In the genomic region with DNA sequence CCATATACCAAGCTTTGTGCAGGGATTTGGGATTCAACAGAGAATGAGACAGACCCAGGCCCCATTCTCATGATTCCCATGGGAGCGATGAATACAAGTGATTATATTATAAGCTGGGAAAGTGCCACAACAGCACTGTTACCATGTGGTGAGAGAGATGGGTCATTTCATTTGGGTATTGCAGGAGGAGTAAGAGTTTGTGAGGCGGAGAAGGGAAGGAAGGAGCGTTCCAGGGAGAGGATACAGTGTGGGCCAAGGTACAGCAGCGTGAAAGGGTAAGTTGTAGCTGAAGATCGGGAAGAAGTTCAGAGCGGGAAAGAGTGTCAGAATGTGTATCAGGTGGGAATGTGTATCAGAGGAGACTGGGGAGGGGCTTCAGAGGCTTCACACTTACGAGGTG, we compare ENCODE assay signal across 17 cellular contexts. TPM values are rescaled to one million over a fixed set of nuclear protein-coding genes. Genes with fewer than 3 reads are reported as not detected.
DNase-seq lines count a peak whose midpoint lies in the region; ATAC-seq and TF ChIP-seq lines count a peak whose summit lies in the region.
"Had no signal": no experiment of that assay in that cellular context is flagged by ENCODE, and none has a peak within 500 bp of the region (broad histone marks: within the 10 kb centered on the region; RNA-seq: fewer than 3 reads in every experiment).

No MANE protein-coding gene starts in this region.

- H3K9me3 ChIP-seq in HEK293 (ENCODE audit: control insufficient read depth, insufficient read depth, low read depth, low read length) (no peaks in the 10 kb centered on the region), SK-N-SH (no peaks in the 10 kb centered on the region), left lung (no peaks in the 10 kb centered on the region)

- peaks cover 17% of the 10 kb centered on the region for H3K4me1 ChIP-seq in HEK293 (ENCODE audit: control insufficient read depth, insufficient read depth, low read length)
- H3K4me1 ChIP-seq in SK-N-SH (ENCODE audit: control insufficient read depth in 1 of 2, insufficient read depth in 2 of 2, low read depth in 1 of 2, low read length in 1 of 2): peaks cover 5 to 22% of the 10 kb centered on the region in 2 experiments; a peak in 2 of 4 replicates
- no peaks in the 10 kb centered on the region for H3K4me1 ChIP-seq in left lung

- DNase-seq in SK-N-SH (no peak), left lung (no peak), DMS79 treated with DMSO at 0.1 percent for 48 hours (lab: John Stamatoyannopoulos, UW) (no peak), AML-193 (lab: John Stamatoyannopoulos, UW) (no peak), NCI-H2227 (lab: John Stamatoyannopoulos, UW; ENCODE audit: unreplicated experiment) (no peak)
- no peak for DNase-seq in stimulated activated effector memory CD8-positive, alpha-beta T cell treated with anti-CD3 and anti-CD28 coated beads, Interleukin-12 subunit alpha, Interleukin-12 subunit beta, amount 100 ng/mL, for 72 hours (ENCODE audit: low spot score in 2 of 2)
- DNase-seq: GF-D8, NCI-H1048, NCI-H1930, NCI-H524 treated with DMSO at 0.1 percent for 48 hours, T-helper 1 cell had no signal

- no peaks in the 10 kb centered on the region for H3K9me3 Mint-ChIP-seq in stimulated activated effector memory CD8-positive, alpha-beta T cell treated with anti-CD3 and anti-CD28 coated beads, Interleukin-12 subunit alpha, Interleukin-12 subunit beta, amount 100 ng/mL, for 72 hours

- no peaks in the 10 kb centered on the region for H4K20me1 ChIP-seq in SK-N-SH (ENCODE audit: insufficient read depth)

- no peaks in the 10 kb centered on the region for H3K79me2 ChIP-seq in SK-N-SH (ENCODE audit: insufficient read depth)

- TF ChIP-seq CTCF in HEK293 (tag by site-specific recombination; IDR thresholded peaks at IDR 0.05): no peak
- no peak for TF ChIP-seq CTCF in SK-N-SH (IDR thresholded peaks at IDR 0.05)
- TF ChIP-seq CTCF in left lung (IDR thresholded peaks at IDR 0.05): no peak

- peak overlapping the region; percentile 14 for H3K4me3 Mint-ChIP-seq in stimulated activated effector memory CD8-positive, alpha-beta T cell treated with anti-CD3 and anti-CD28 coated beads, Interleukin-12 subunit alpha, Interleukin-12 subunit beta, amount 100 ng/mL, for 72 hours
- H3K4me3 Mint-ChIP-seq: CD14-positive monocyte had no signal

- H3K36me3 Mint-ChIP-seq in stimulated activated effector memory CD8-positive, alpha-beta T cell treated with anti-CD3 and anti-CD28 coated beads, Interleukin-12 subunit alpha, Interleukin-12 subunit beta, amount 100 ng/mL, for 72 hours: peaks cover 8% of the 10 kb centered on the region
- H3K36me3 Mint-ChIP-seq: CD14-positive monocyte had no signal

- H3K27me3 ChIP-seq in SK-N-SH (ENCODE audit: insufficient read depth): no peaks in the 10 kb centered on the region
- H3K27me3 ChIP-seq in left lung: peaks cover 0 to 13% of the 10 kb centered on the region in 2 donors

- WGBS in SK-N-SH (ENCODE audit: low lambda C conversion rate): 96% methylated on average over 7 of the region's 7 CpGs

- H3K4me2 ChIP-seq in SK-N-SH: 0 out of 2 replicates have a peak overlapping the region, but pooled peaks have one; percentile 40

- no peaks in the 10 kb centered on the region for H3K9me2 ChIP-seq in SK-N-SH

- intact Hi-C loops in left lung (cut with DNase I): no loop called here

- CTCF ChIA-PET in HEK293 (lab: Yijun Ruan, JAX): interaction anchor here (0.9 to 2.8 kb wide), 7 partner anchors 18 to 157 kb away, joined by 3 to 12 read pairs (median 4); no protein-coding TSS in a partner anchor
- CTCF ChIA-PET in SK-N-SH (lab: Yijun Ruan, JAX): interaction anchor here (1.0 to 3.4 kb wide), 14 partner anchors 8 to 189 kb away, joined by 3 to 15 read pairs (median 6); no protein-coding TSS in a partner anchor

- H3K27ac ChIP-seq in HEK293 (ENCODE audit: extremely low read depth, low read depth, low read length): peak overlapping the region; percentile 48; the same call in 1 of the 2 replicates
- peak overlapping the region; percentile 35 to 66; a peak in 3 of 4 replicates for H3K27ac ChIP-seq in SK-N-SH (ENCODE audit: low read depth in 2 of 2, low read length in 1 of 2)
- H3K27ac ChIP-seq in left lung: peak overlapping the region; percentile 27 to 50

- POLR2A ChIA-PET in HEK293 (lab: Yijun Ruan, JAX): interaction anchor here (1.0 to 2.0 kb wide), 3 partner anchors 11 to 173 kb away, joined by 3 to 7 read pairs (median 5); a partner anchor contains a TSS
- POLR2A ChIA-PET in SK-N-SH (lab: Yijun Ruan, JAX): interaction anchor here (1.1 to 1.2 kb wide), 2 partner anchors 19 to 144 kb away, joined by 3 read pairs; no protein-coding TSS in a partner anchor

- H3K36me3 ChIP-seq in HEK293 (ENCODE audit: control insufficient read depth in 2 of 2, insufficient read depth in 1 of 2, low read length in 2 of 2) (no peaks in the 10 kb centered on the region), SK-N-SH (replicated peaks in 1 of 2; ENCODE audit: control insufficient read depth in 1 of 2, insufficient read depth in 2 of 2, low read length in 1 of 2) (no peaks in the 10 kb centered on the region), left lung (no peaks in the 10 kb centered on the region)

- peaks cover 37% of the 10 kb centered on the region for H3K4me1 Mint-ChIP-seq in stimulated activated effector memory CD8-positive, alpha-beta T cell treated with anti-CD3 and anti-CD28 coated beads, Interleukin-12 subunit alpha, Interleukin-12 subunit beta, amount 100 ng/mL, for 72 hours
- H3K4me1 Mint-ChIP-seq: CD14-positive monocyte had no signal

- H3K4me3 ChIP-seq in HEK293 (ENCODE audit: low read depth, low read length): no peak overlapping the region
- H3K4me3 ChIP-seq in SK-N-SH (ENCODE audit: low read depth in 2 of 2, low read length in 1 of 2): no peak overlapping the region
- no peak overlapping the region for H3K4me3 ChIP-seq in left lung

- TF ChIP-seq EP300 in SK-N-SH (IDR thresholded peaks at IDR 0.05; ENCODE audit: borderline replicate concordance in 1 of 2, low read depth in 1 of 2, low read length in 1 of 2): no peak

- H2AFZ ChIP-seq in SK-N-SH (ENCODE audit: low read depth): no peak overlapping the region

- ATAC-seq in left lung (no peak), GM21367 (IDR thresholded peaks at IDR 0.05; ENCODE audit: unreplicated experiment) (no peak)
- no peak for ATAC-seq in stimulated activated effector memory CD8-positive, alpha-beta T cell treated with anti-CD3 and anti-CD28 coated beads, Interleukin-12 subunit alpha, Interleukin-12 subunit beta, amount 100 ng/mL, for 72 hours
- ATAC-seq: Right ventricle myocardium inferior had no signal

- peaks cover 6% of the 10 kb centered on the region for H3F3A ChIP-seq in SK-N-SH (replicated peaks; ENCODE audit: insufficient read depth)

- TF ChIP-seq RAD21 in SK-N-SH (IDR thresholded peaks at IDR 0.05; ENCODE audit: low read length): no peak

- H3K9ac ChIP-seq in SK-N-SH: no peak overlapping the region

- peak overlapping the region; percentile 50 for H3K27ac Mint-ChIP-seq in stimulated activated effector memory CD8-positive, alpha-beta T cell treated with anti-CD3 and anti-CD28 coated beads, Interleukin-12 subunit alpha, Interleukin-12 subunit beta, amount 100 ng/mL, for 72 hours
- H3K27ac Mint-ChIP-seq: CD14-positive monocyte had no signal

TF ChIP-seq in HEK293, 187 proteins besides CTCF, POLR2A, EP300 and RAD21:
- TF ChIP-seq, protein P1, sequence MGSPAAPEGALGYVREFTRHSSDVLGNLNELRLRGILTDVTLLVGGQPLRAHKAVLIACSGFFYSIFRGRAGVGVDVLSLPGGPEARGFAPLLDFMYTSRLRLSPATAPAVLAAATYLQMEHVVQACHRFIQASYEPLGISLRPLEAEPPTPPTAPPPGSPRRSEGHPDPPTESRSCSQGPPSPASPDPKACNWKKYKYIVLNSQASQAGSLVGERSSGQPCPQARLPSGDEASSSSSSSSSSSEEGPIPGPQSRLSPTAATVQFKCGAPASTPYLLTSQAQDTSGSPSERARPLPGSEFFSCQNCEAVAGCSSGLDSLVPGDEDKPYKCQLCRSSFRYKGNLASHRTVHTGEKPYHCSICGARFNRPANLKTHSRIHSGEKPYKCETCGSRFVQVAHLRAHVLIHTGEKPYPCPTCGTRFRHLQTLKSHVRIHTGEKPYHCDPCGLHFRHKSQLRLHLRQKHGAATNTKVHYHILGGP (tag by site-specific recombination; IDR thresholded peaks at IDR 0.05): no peak
- TF ChIP-seq ZFP3 (tag by site-specific recombination; IDR thresholded peaks at IDR 0.05; ENCODE audit: low read depth): peak; percentile 97

TF ChIP-seq in SK-N-SH, 30 proteins besides CTCF, POLR2A, EP300 and RAD21 (continues in another document):
- TF ChIP-seq YY1 (IDR thresholded peaks at IDR 0.05; ENCODE audit: low read depth) (no peak), GATA2 (CRISPR knock-in tag; IDR thresholded peaks at IDR 0.05) (no peak), FOSL2 (IDR thresholded peaks at IDR 0.05; ENCODE audit: borderline replicate concordance, low read depth) (no peak), JUND (IDR thresholded peaks at IDR 0.05) (no peak), TEAD4 (IDR thresholded peaks at IDR 0.05; ENCODE audit: borderline replicate concordance, insufficient read depth) (no peak), RFX5 (IDR thresholded peaks at IDR 0.05; ENCODE audit: low read length) (no peak), FOXJ3 (CRISPR knock-in tag; IDR thresholded peaks at IDR 0.05) (no peak), MXI1 (IDR thresholded peaks at IDR 0.05; ENCODE audit: low read depth, low read length) (no peak)
- TF ChIP-seq, protein P2, sequence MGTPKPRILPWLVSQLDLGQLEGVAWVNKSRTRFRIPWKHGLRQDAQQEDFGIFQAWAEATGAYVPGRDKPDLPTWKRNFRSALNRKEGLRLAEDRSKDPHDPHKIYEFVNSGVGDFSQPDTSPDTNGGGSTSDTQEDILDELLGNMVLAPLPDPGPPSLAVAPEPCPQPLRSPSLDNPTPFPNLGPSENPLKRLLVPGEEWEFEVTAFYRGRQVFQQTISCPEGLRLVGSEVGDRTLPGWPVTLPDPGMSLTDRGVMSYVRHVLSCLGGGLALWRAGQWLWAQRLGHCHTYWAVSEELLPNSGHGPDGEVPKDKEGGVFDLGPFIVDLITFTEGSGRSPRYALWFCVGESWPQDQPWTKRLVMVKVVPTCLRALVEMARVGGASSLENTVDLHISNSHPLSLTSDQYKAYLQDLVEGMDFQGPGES (IDR thresholded peaks at IDR 0.05; ENCODE audit: low read depth, low read length): no peak
- TF ChIP-seq, protein P3, sequence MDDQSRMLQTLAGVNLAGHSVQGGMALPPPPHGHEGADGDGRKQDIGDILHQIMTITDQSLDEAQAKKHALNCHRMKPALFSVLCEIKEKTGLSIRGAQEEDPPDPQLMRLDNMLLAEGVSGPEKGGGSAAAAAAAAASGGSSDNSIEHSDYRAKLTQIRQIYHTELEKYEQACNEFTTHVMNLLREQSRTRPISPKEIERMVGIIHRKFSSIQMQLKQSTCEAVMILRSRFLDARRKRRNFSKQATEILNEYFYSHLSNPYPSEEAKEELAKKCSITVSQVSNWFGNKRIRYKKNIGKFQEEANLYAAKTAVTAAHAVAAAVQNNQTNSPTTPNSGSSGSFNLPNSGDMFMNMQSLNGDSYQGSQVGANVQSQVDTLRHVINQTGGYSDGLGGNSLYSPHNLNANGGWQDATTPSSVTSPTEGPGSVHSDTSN (IDR thresholded peaks at IDR 0.05): no peak

RNA-seq across cellular contexts. Expression of a gene that starts 38.5 kb away (rescaled TPM):
- 0.03 and 0.13 TPM in 2 replicates for polyA plus RNA-seq in SK-N-SH (2012; rRNA removed)
- 0.08 and 0.22 TPM in 2 replicates for polyA plus RNA-seq in SK-N-SH (2012; cell fraction: cytosol; rRNA removed)
- polyA plus RNA-seq in SK-N-SH (2012; cell fraction: nucleus; rRNA removed): 0.18 and 0.31 TPM in 2 replicates
- 1 to 10 TPM in 1 of 2 donors, under 1 TPM in 1; 0.68 to 1.9 TPM for total RNA-seq in left lung
- total RNA-seq: IMR-90, M059J had no signal
- polyA plus RNA-seq: CD14-positive monocyte, IMR-90 had no signal
